8 cellular contexts compared by ENCODE assay signal in the genomic region with DNA sequence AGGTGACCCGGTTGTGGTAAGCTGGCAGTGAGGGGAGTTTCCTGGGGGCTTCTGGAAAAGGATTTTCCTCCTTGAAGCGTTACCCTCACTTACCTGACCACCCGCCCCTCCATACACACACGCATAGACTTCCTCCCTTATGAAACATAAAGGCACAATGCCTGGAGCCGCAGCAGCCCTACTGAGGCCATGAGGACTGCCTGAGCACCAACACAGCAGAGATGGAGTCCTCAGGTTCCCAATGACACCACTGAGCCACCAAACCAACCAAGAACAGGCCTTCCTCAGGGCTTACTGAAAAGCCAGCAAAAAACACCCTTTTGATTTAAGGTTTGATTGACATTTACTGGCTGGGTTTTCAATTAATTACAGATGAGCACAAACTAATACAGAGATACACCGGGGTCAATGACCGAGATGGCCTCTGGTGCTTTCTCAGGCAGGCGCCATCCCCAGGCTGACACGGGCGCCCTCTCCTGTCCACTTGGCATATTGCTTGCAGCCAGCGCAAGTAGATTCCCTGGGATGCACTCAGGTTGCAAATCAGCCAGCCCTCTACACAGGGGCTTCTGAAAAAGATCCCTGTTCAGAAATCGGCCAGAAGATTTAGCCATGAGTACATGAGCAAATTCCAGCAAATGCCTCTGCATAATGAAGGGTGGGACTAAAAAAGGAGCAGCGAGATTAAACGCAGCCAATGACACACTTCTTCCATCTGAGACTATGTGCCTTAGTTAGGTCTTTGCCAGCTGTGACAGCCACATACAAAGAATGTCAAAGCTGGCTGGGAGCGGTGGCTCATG. TPM values are rescaled to one million over a fixed set of nuclear protein-coding genes. Genes with fewer than 3 reads are reported as not detected.
DNase-seq lines count a peak whose midpoint lies in the region; ATAC-seq and TF ChIP-seq lines count a peak whose summit lies in the region.

No MANE protein-coding gene starts in this region.

- H3K27ac Mint-ChIP-seq in nephron: no peak overlapping the region

- H3K36me3 ChIP-seq in tibial artery: no peaks in the 10 kb centered on the region

- H3K4me3 ChIP-seq in epithelial cell of proximal tubule (ENCODE audit: low read depth, low read length) (no peak overlapping the region), tibial artery (no peak overlapping the region)

- no peaks in the 10 kb centered on the region for H3K4me1 ChIP-seq in tibial artery

- H3K27me3 ChIP-seq in tibial artery: no peaks in the 10 kb centered on the region

- H3K4me1 Mint-ChIP-seq in nephron: no peaks in the 10 kb centered on the region

- ATAC-seq in GM21367 (IDR thresholded peaks at IDR 0.05; ENCODE audit: unreplicated experiment): no peak

- H3K27ac ChIP-seq in tibial artery: no peak overlapping the region

- no peaks in the 10 kb centered on the region for H3K9me3 Mint-ChIP-seq in nephron

- intact Hi-C loops in tibial artery (cut with DNase I; ENCODE audit: low total_unique reads): no loop called here

- no peak overlapping the region for H3K4me3 Mint-ChIP-seq in nephron

- peaks cover 7% of the 10 kb centered on the region for H3K36me3 Mint-ChIP-seq in nephron (ENCODE audit: low read depth)

- TF ChIP-seq CTCF in epithelial cell of proximal tubule (conservative IDR thresholded peaks at IDR 0.05; ENCODE audit: low read depth, low read length): peak; percentile 92
- TF ChIP-seq CTCF in nephron (IDR thresholded peaks at IDR 0.05; ENCODE audit: unreplicated experiment in 3 of 3): peak; percentile 39 to 54 (median 41)
- TF ChIP-seq CTCF in tibial artery (IDR thresholded peaks at IDR 0.05): peak; percentile 42 to 53

- no peaks in the 10 kb centered on the region for H3K9me3 ChIP-seq in tibial artery

- no peaks in the 10 kb centered on the region for H3K27me3 Mint-ChIP-seq in nephron (ENCODE audit: low read depth)

- DNase-seq in ELF-1 (ENCODE audit: low read depth, low spot score) (peak; percentile 86), MV-4-11 (lab: John Stamatoyannopoulos, UW) (peak; percentile 14), epithelial cell of proximal tubule (ENCODE audit: low read depth) (no peak), tibial artery (no peak), GF-D8 (lab: John Stamatoyannopoulos, UW) (no peak)
- DNase-seq in activated CD8-positive, alpha-beta memory T cell treated with anti-CD3 and anti-CD28 coated beads for 48 hours (ENCODE audit: low read depth in 2 of 3, low spot score in 2 of 3): peak in 2 of 3 experiments; percentile 39 to 42

RNA-seq across cellular contexts. Expression of a gene that starts 14.8 kb away (rescaled TPM):
- 10.1 and 12.6 TPM in 2 replicates for total RNA-seq in epithelial cell of proximal tubule

RNA-seq across cellular contexts. Expression of a gene that starts 32.2 kb away (rescaled TPM):
- total RNA-seq in epithelial cell of proximal tubule: not detected in 2 replicates

Comparison
In these comparisons a context has a peak if more than half of its experiments do, and no peak if none do; other contexts are left out.
1. DNase-seq: peak in ELF-1 (single experiment), MV-4-11 (single experiment) and activated CD8-positive, alpha-beta memory T cell treated with anti-CD3 and anti-CD28 coated beads for 48 hours (2 of 3); none in epithelial cell of proximal tubule (single experiment), tibial artery (0 of 2) and GF-D8 (single experiment).
2. CTCF ChIP-seq: peak in every context shown above with its lines; median percentile 92 in epithelial cell of proximal tubule; 48 in tibial artery; 41 in nephron.